1 cellular context compared by ENCODE assay signal in the genomic region with DNA sequence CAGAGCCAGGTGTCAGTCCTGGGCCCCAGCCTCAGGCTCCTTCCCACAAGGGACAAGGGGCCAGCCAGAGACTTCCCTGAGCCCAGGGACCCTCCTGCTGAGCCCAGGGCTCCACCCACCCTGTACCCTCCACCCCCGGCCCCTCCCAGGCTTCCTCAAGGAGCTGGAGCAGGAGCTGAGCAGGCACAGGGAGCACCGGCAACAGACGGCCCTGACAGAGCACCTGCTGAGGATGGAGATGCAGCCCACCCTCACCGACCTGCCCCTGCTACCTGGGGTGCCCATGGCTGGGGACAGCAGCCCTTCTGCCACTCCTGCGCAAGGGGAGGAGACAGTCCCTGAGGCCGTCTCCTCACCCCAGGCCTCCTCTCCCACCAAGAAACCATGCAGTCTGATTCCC.
TF ChIP-seq lines count a peak whose summit lies in the region.

No MANE protein-coding gene starts in this region.

TF ChIP-seq in HepG2, 621 proteins besides CTCF, POLR2A, EP300 and RAD21:
- TF ChIP-seq U2AF1 (optimal IDR thresholded peaks at IDR 0.05; ENCODE audit: low read depth, low read length): no peak
- TF ChIP-seq, protein P1, sequence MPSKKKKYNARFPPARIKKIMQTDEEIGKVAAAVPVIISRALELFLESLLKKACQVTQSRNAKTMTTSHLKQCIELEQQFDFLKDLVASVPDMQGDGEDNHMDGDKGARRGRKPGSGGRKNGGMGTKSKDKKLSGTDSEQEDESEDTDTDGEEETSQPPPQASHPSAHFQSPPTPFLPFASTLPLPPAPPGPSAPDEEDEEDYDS (CRISPR knock-in tag; IDR thresholded peaks at IDR 0.05): no peak
- TF ChIP-seq ZNF44 (CRISPR knock-in tag; IDR thresholded peaks at IDR 0.05): no peak
- TF ChIP-seq RBFOX2 (IDR thresholded peaks at IDR 0.05; ENCODE audit: low read depth, low read length): 0 out of 2 replicates have a peak, but pooled peaks have one; percentile 49
- peak; percentile 37 for TF ChIP-seq AGO2 (optimal IDR thresholded peaks at IDR 0.05; ENCODE audit: low read depth, low read length)
